In the genomic region with DNA sequence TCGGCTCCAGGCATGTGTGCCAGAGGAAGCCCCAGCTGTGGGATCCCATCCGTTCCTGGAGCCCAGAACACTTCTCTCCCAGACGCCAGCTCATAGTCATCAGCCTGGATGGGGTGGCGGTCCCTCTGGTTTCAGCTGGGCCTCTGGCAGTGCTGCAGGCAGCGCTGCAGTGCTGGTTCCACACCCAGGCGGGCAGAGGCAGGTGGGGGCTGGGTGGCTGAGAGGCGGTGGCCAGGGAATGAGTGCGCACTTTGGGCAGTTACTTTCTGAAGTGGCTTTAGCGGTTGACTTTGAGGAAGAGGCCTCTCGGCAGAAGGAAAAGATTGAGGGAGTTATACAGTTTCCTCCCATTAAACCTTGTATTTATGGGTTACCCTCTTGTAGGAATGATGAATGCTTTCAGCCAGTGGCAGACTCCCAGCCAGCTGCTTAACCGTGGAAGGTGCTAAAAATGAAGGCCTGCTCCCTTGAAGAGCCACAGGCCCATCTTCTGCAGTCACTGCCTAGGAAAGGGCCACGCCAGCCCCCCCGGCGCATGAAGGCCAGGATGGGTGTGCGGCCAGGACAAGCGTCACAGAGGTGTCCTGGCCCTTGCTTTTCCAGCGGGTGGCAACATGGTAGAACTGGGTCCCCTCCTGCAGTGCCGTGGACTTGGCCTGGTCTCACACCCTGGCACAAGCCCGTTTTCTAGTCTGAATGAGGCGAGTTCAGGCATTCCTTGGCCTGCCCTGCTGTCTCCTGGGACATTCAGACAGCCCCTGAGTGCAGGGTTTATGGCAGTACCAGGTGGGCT, we compare ENCODE assay signal across 13 cellular contexts. TPM values are rescaled to one million over a fixed set of nuclear protein-coding genes. Genes with fewer than 3 reads are reported as not detected.
DNase-seq lines count a peak whose midpoint lies in the region; ATAC-seq lines count a peak whose summit lies in the region.
"Had no signal": no experiment of that assay in that cellular context is flagged by ENCODE, and none has a peak within 500 bp of the region (broad histone marks: within the 10 kb centered on the region; RNA-seq: fewer than 3 reads in every experiment).

No MANE protein-coding gene starts in this region.

- H3K27me3 Mint-ChIP-seq in naive thymus-derived CD8-positive, alpha-beta T cell: no peaks in the 10 kb centered on the region
- H3K27me3 Mint-ChIP-seq: memory B cell had no signal

- peaks cover 50 to 82% (median 77%) of the 10 kb centered on the region in 10 experiments for H3K4me1 ChIP-seq in BLaER1 treated with 17β-estradiol and CSF1 and Interleukin-3, amounts not matched to agents 10 nM and 100 nM

- H3K27me3 ChIP-seq in BLaER1 treated with 17β-estradiol and CSF1 and Interleukin-3, amounts not matched to agents 10 nM and 100 nM: peaks cover 0 to 3% (median 0%) of the 10 kb centered on the region in 11 experiments; a peak in 2 of 22 replicates
- H3K27me3 ChIP-seq: ascending aorta had no signal

- peak overlapping the region in 4 of 10 donors; percentile 6 to 69 (median 33) for H3K4me3 Mint-ChIP-seq in naive thymus-derived CD8-positive, alpha-beta T cell
- H3K4me3 Mint-ChIP-seq: memory B cell had no signal

- H3K36me3 Mint-ChIP-seq in naive thymus-derived CD8-positive, alpha-beta T cell: peaks cover 5 to 56% (median 10%) of the 10 kb centered on the region in 3 donors

- no peaks in the 10 kb centered on the region for H3K9me3 Mint-ChIP-seq in naive thymus-derived CD8-positive, alpha-beta T cell
- H3K9me3 Mint-ChIP-seq: memory B cell had no signal

- H4K20me1 ChIP-seq in BLaER1 treated with 17β-estradiol and CSF1 and Interleukin-3, amounts not matched to agents 10 nM and 100 nM: peaks cover 88 to 100% (median 98%) of the 10 kb centered on the region in 11 experiments

- peaks cover 18 to 56% (median 38%) of the 10 kb centered on the region in 4 donors for H3K4me1 Mint-ChIP-seq in naive thymus-derived CD8-positive, alpha-beta T cell

- peak overlapping the region; percentile 68 to 92 (median 88) for H3K4me2 ChIP-seq in BLaER1 treated with 17β-estradiol and CSF1 and Interleukin-3, amounts not matched to agents 10 nM and 100 nM

- H3K27ac ChIP-seq in BLaER1 treated with 17β-estradiol and CSF1 and Interleukin-3, amounts not matched to agents 10 nM and 100 nM: peak overlapping the region in 8 of 11 experiments; percentile 18 to 54 (median 24); a peak in 11 of 22 replicates
- H3K27ac ChIP-seq in cingulate gyrus (ENCODE audit: low read depth, low read length): peak overlapping the region; percentile 39

- no peaks in the 10 kb centered on the region for H3K9me3 ChIP-seq in BLaER1 treated with 17β-estradiol and CSF1 and Interleukin-3, amounts not matched to agents 10 nM and 100 nM (replicated peaks in 1 of 11)
- H3K9me3 ChIP-seq: ascending aorta had no signal

- ATAC-seq in naive thymus-derived CD8-positive, alpha-beta T cell: peak; percentile 43 to 53
- no peak for ATAC-seq in HG03432 (IDR thresholded peaks at IDR 0.05; ENCODE audit: unreplicated experiment)

- peak overlapping the region in 9 of 11 experiments; percentile 8 to 70 (median 41); a peak in 16 of 22 replicates for H3K9ac ChIP-seq in BLaER1 treated with 17β-estradiol and CSF1 and Interleukin-3, amounts not matched to agents 10 nM and 100 nM

- H3K4me3 ChIP-seq in BLaER1 treated with 17β-estradiol and CSF1 and Interleukin-3, amounts not matched to agents 10 nM and 100 nM: no peak overlapping the region; a peak in 1 of 20 replicates
- H3K4me3 ChIP-seq: ascending aorta had no signal

- peaks cover 43 to 81% (median 53%) of the 10 kb centered on the region in 11 experiments for H3K36me3 ChIP-seq in BLaER1 treated with 17β-estradiol and CSF1 and Interleukin-3, amounts not matched to agents 10 nM and 100 nM

- peak overlapping the region in 9 of 10 donors; percentile 14 to 89 (median 56) for H3K27ac Mint-ChIP-seq in naive thymus-derived CD8-positive, alpha-beta T cell
- H3K27ac Mint-ChIP-seq: memory B cell had no signal

- POLR2A ChIA-PET in naive thymus-derived CD8-positive, alpha-beta T cell (lab: Charles Lee): interaction anchor here (0.6 to 1.6 kb wide), 2 partner anchors 14 to 409 kb away, joined by 5 to 9 read pairs; partner anchors contain the start of gene GRPEL1

- DNase-seq in MV-4-11 (lab: John Stamatoyannopoulos, UW): peak; percentile 87
- peak in 2 of 10 donors; percentile 9 to 16 for DNase-seq in naive thymus-derived CD8-positive, alpha-beta T cell
- DNase-seq in ureter (ENCODE audit: low spot score): no peak
- no peak for DNase-seq in DMS153 treated with DMSO at 0.1 percent for 48 hours (lab: John Stamatoyannopoulos, UW; ENCODE audit: unreplicated experiment)
- DNase-seq in superior temporal gyrus (ENCODE audit: extremely low spot score): no peak
- DNase-seq: NCI-H524 treated with DMSO at 0.1 percent for 48 hours; stimulated activated CD4-positive, alpha-beta T cell treated with anti-CD3 and anti-CD28 coated beads, Interleukin-12 subunit alpha, Interleukin-12 subunit beta, amount 100 ng/mL, for 4 hours; T1000 had no signal

RNA-seq across cellular contexts. Expression of gene TADA2B, which starts 9.9 kb away (rescaled TPM):
- 10 to 100 TPM; 50.5 to 55.2 TPM for total RNA-seq in naive thymus-derived CD8-positive, alpha-beta T cell
- polyA plus RNA-seq in naive thymus-derived CD8-positive, alpha-beta T cell: 1 to 10 TPM; 2.6 to 4.8 (median 4.5) TPM
- 20.0 TPM for total RNA-seq in ureter

RNA-seq across cellular contexts. Expression of gene GRPEL1, which starts 14.7 kb away (rescaled TPM):
- total RNA-seq in naive thymus-derived CD8-positive, alpha-beta T cell: 10 to 100 TPM; 37.8 to 39.7 TPM
- polyA plus RNA-seq in naive thymus-derived CD8-positive, alpha-beta T cell: 10 to 100 TPM; 31.4 to 47.6 (median 36.3) TPM
- 35.1 TPM for total RNA-seq in ureter
